In the genomic region with DNA sequence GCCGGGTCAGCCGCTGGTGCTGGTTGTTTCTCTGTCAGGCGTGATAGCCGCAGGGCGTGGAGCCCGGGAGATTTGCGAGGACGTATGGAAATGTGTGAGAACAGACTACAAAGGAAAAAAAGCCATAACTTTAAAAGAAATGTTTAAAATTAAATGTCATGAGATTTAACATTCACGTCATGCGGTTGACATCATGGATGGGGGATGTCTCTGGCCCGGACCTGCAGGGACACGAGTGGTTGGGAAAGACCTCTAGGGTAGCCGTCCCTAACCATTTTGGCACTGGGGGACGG, we compare ENCODE assay signal across 8 cellular contexts. TPM values are rescaled to one million over a fixed set of nuclear protein-coding genes. Genes with fewer than 3 reads are reported as not detected.
DNase-seq lines count a peak whose midpoint lies in the region; ATAC-seq and TF ChIP-seq lines count a peak whose summit lies in the region.

No MANE protein-coding gene starts in this region.

- H3K4me3 ChIP-seq in HUES64 (ENCODE audit: low read length) (peak overlapping the region; percentile 98; the same call in 1 of the 2 replicates), left lung (peak overlapping the region in 1 of 2 donors; percentile 92)

- H3K4me1 Mint-ChIP-seq in activated T-helper 1 cell treated with anti-CD3 and anti-CD28 coated beads, Interleukin-12 subunit alpha, Interleukin-12 subunit beta, Interleukin-2, Interleukin-4 antibody, amounts not matched to agents 30 ng/mL and 10 ng/mL and 1 ng/mL, durations not matched to agents 14 hours and 24 hours and 36 hours (ENCODE audit: low read depth), result peaks cover 5% of the 10 kb centered on the region
- peaks cover 21 to 31% of the 10 kb centered on the region in 2 donors for H3K4me1 Mint-ChIP-seq in stimulated activated naive B cell treated with anti-CD40 and anti-IgM and Interleukin-4, amounts not matched to agents 10 μg/mL and 1 μg/mL and 100 μg/mL, for 72 hours

- H3K9ac ChIP-seq in HUES64 (ENCODE audit: low read depth, low read length), result no peak overlapping the region

- DNase-seq in activated T-helper 1 cell treated with anti-CD3 and anti-CD28 coated beads, Interleukin-12 subunit alpha, Interleukin-12 subunit beta, Interleukin-2, Interleukin-4 antibody, amounts not matched to agents 30 ng/mL and 10 ng/mL and 1 ng/mL, durations not matched to agents 14 hours and 24 hours and 36 hours (ENCODE audit: low spot score), result no peak
- DNase-seq in left lung (no peak), EL (no peak)
- no peak for DNase-seq in stimulated activated naive B cell treated with anti-CD40 and anti-IgM and Interleukin-4, amounts not matched to agents 10 μg/mL and 1 μg/mL and 100 μg/mL, for 72 hours

- 26% methylated on average over 14 of the region's 14 CpGs for WGBS in HUES64

- H3K9me3 Mint-ChIP-seq in activated T-helper 1 cell treated with anti-CD3 and anti-CD28 coated beads, Interleukin-12 subunit alpha, Interleukin-12 subunit beta, Interleukin-2, Interleukin-4 antibody, amounts not matched to agents 30 ng/mL and 10 ng/mL and 1 ng/mL, durations not matched to agents 14 hours and 24 hours and 36 hours, result peaks cover 12% of the 10 kb centered on the region
- peaks cover 5% of the 10 kb centered on the region in 2 donors for H3K9me3 Mint-ChIP-seq in stimulated activated naive B cell treated with anti-CD40 and anti-IgM and Interleukin-4, amounts not matched to agents 10 μg/mL and 1 μg/mL and 100 μg/mL, for 72 hours

- peaks cover 5% of the 10 kb centered on the region for H3K36me3 Mint-ChIP-seq in activated T-helper 1 cell treated with anti-CD3 and anti-CD28 coated beads, Interleukin-12 subunit alpha, Interleukin-12 subunit beta, Interleukin-2, Interleukin-4 antibody, amounts not matched to agents 30 ng/mL and 10 ng/mL and 1 ng/mL, durations not matched to agents 14 hours and 24 hours and 36 hours (ENCODE audit: low read depth)
- H3K36me3 Mint-ChIP-seq in stimulated activated naive B cell treated with anti-CD40 and anti-IgM and Interleukin-4, amounts not matched to agents 10 μg/mL and 1 μg/mL and 100 μg/mL, for 72 hours, result peaks cover 2 to 6% of the 10 kb centered on the region in 2 donors

- peaks cover 18% of the 10 kb centered on the region for H3K27me3 ChIP-seq in HUES64 (ENCODE audit: insufficient read depth, low read length)
- H3K27me3 ChIP-seq in left lung, result no peaks in the 10 kb centered on the region

- peak overlapping the region; percentile 68 for H3K4me3 Mint-ChIP-seq in activated T-helper 1 cell treated with anti-CD3 and anti-CD28 coated beads, Interleukin-12 subunit alpha, Interleukin-12 subunit beta, Interleukin-2, Interleukin-4 antibody, amounts not matched to agents 30 ng/mL and 10 ng/mL and 1 ng/mL, durations not matched to agents 14 hours and 24 hours and 36 hours
- H3K4me3 Mint-ChIP-seq in stimulated activated naive B cell treated with anti-CD40 and anti-IgM and Interleukin-4, amounts not matched to agents 10 μg/mL and 1 μg/mL and 100 μg/mL, for 72 hours, result peak overlapping the region; percentile 79 to 93

- H3K27ac ChIP-seq in HUES64 (ENCODE audit: low read depth, low read length), result no peak overlapping the region
- peak overlapping the region; percentile 95 to 99 for H3K27ac ChIP-seq in left lung

- intact Hi-C loops in activated T-helper 1 cell treated with anti-CD3 and anti-CD28 coated beads, Interleukin-12 subunit alpha, Interleukin-12 subunit beta, Interleukin-2, Interleukin-4 antibody, amounts not matched to agents 30 ng/mL and 10 ng/mL and 1 ng/mL, durations not matched to agents 14 hours and 24 hours and 36 hours (cut with micrococcal nuclease), result loop anchor here (1.0 to 5.0 kb wide), 8 partner anchors 165 to 1445 kb away; partner anchors contain the start of genes CLK4, MAPK9, MRNIP and RUFY1
- intact Hi-C loops in left lung (cut with DNase I), result no loop called here

- H3K4me1 ChIP-seq in HUES64 (ENCODE audit: insufficient read depth, low read length) (peaks cover 33% of the 10 kb centered on the region), left lung (peaks cover 8 to 39% of the 10 kb centered on the region in 2 donors)

- peak overlapping the region; percentile 50 for H3K27ac Mint-ChIP-seq in activated T-helper 1 cell treated with anti-CD3 and anti-CD28 coated beads, Interleukin-12 subunit alpha, Interleukin-12 subunit beta, Interleukin-2, Interleukin-4 antibody, amounts not matched to agents 30 ng/mL and 10 ng/mL and 1 ng/mL, durations not matched to agents 14 hours and 24 hours and 36 hours
- H3K27ac Mint-ChIP-seq in stimulated activated naive B cell treated with anti-CD40 and anti-IgM and Interleukin-4, amounts not matched to agents 10 μg/mL and 1 μg/mL and 100 μg/mL, for 72 hours, result peak overlapping the region; percentile 87

- TF ChIP-seq CTCF in left lung (IDR thresholded peaks at IDR 0.05), result no peak

- H3K9me3 ChIP-seq in HUES64 (ENCODE audit: insufficient read depth, low read depth, low read length) (peaks cover 9% of the 10 kb centered on the region), left lung (peaks cover 0 to 3% of the 10 kb centered on the region in 2 donors)

- H3K36me3 ChIP-seq in HUES64 (ENCODE audit: insufficient read depth, low read length) (no peaks in the 10 kb centered on the region), left lung (no peaks in the 10 kb centered on the region)

- ATAC-seq in left lung (no peak), GM21447 (IDR thresholded peaks at IDR 0.05; ENCODE audit: unreplicated experiment) (no peak), GM18909 (IDR thresholded peaks at IDR 0.05; ENCODE audit: poor library complexity, unreplicated experiment) (no peak), GM19395 (IDR thresholded peaks at IDR 0.05; ENCODE audit: unreplicated experiment) (no peak)
- ATAC-seq in stimulated activated naive B cell treated with anti-CD40 and anti-IgM and Interleukin-4, amounts not matched to agents 10 μg/mL and 1 μg/mL and 100 μg/mL, for 72 hours (replicated peaks), result no peak

- peaks cover 41% of the 10 kb centered on the region for H3K27me3 Mint-ChIP-seq in activated T-helper 1 cell treated with anti-CD3 and anti-CD28 coated beads, Interleukin-12 subunit alpha, Interleukin-12 subunit beta, Interleukin-2, Interleukin-4 antibody, amounts not matched to agents 30 ng/mL and 10 ng/mL and 1 ng/mL, durations not matched to agents 14 hours and 24 hours and 36 hours (ENCODE audit: insufficient read depth)
- H3K27me3 Mint-ChIP-seq in stimulated activated naive B cell treated with anti-CD40 and anti-IgM and Interleukin-4, amounts not matched to agents 10 μg/mL and 1 μg/mL and 100 μg/mL, for 72 hours, result peaks cover 6 to 16% of the 10 kb centered on the region in 2 donors

RNA-seq across cellular contexts. Expression of gene RNF130, which starts 0.6 kb away (rescaled TPM):
- 46.8 TPM for polyA plus RNA-seq in HUES64 (2013, experiment 1 of 2)
- polyA plus RNA-seq in HUES64 (2013, experiment 2 of 2), result 64.0 TPM
- 7.6 and 7.7 TPM in 2 replicates for total RNA-seq in activated T-helper 1 cell treated with anti-CD3 and anti-CD28 coated beads, Interleukin-12 subunit alpha, Interleukin-12 subunit beta, Interleukin-2, Interleukin-4 antibody, amounts not matched to agents 30 ng/mL and 10 ng/mL and 1 ng/mL, durations not matched to agents 14 hours and 24 hours and 36 hours
- total RNA-seq in left lung, result 100 to 1,000 TPM in 1 of 2 donors, 10 to 100 TPM in 1; 84.0 to 125 TPM
